ENCODE assay signal across 35 cellular contexts in the genomic region with DNA sequence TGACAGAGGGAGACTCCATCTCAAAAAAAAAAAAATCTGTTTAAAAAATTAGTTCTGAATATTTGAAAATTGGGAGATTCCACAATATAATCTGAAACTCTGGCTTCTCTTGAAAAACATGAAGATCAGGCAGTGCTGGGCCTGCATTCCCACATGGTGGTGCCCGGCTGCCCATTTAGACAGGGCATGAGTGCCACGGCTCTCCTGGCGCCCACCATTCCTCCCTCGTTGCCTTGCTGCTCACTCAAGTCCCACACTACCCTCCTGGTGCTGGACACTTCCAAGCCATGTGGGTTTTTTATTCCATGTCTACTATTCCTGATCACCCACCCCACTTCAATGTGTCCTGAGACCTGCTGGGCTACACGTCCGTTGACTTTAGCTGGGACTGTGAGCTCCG. TPM values are rescaled to one million over a fixed set of nuclear protein-coding genes. Genes with fewer than 3 reads are reported as not detected.
"Had no signal": no experiment of that assay in that cellular context is flagged by ENCODE, and none has a peak within 500 bp of the region (broad histone marks: within the 10 kb centered on the region; RNA-seq: fewer than 3 reads in every experiment).

No MANE protein-coding gene starts in this region.

- H3K27ac Mint-ChIP-seq: activated CD4-positive, alpha-beta memory T cell treated with anti-CD3 and anti-CD28 coated beads for 36 hours; activated CD4-positive, alpha-beta T cell treated with anti-CD3 and anti-CD28 coated beads for 36 hours; activated CD4-positive, alpha-beta T cell treated with anti-CD3 and anti-CD28 coated beads, Interleukin-2, amount 10 ng/mL, durations not matched to agents 24 days and 14 days; activated CD8-positive, alpha-beta memory T cell treated with anti-CD3 and anti-CD28 coated beads, Interleukin-2, amount 10 ng/mL, durations not matched to agents 7 days and 5 days; activated CD8-positive, alpha-beta T cell treated with anti-CD3 and anti-CD28 coated beads, Interleukin-2, amount 10 ng/mL, durations not matched to agents 7 days and 5 days; activated naive CD4-positive, alpha-beta T cell treated with anti-CD3 and anti-CD28 coated beads, Interleukin-2, amount 10 ng/mL, durations not matched to agents 7 days and 5 days; activated naive CD4-positive, alpha-beta T cell treated with anti-CD3 and anti-CD28 coated beads, Interleukin-2, amount 50 U/mL, for 72 hours; activated naive CD8-positive, alpha-beta T cell treated with anti-CD3 and anti-CD28 coated beads, Interleukin-2, amount 10 ng/mL, durations not matched to agents 7 days and 5 days; activated T-helper 1 cell treated with anti-CD3 and anti-CD28 coated beads, Interleukin-12 subunit alpha, Interleukin-12 subunit beta, Interleukin-2, Interleukin-4 antibody, amounts not matched to agents 30 ng/mL and 10 ng/mL and 1 ng/mL, durations not matched to agents 14 hours and 24 hours and 36 hours; brain had no signal

- H3K4me3 Mint-ChIP-seq: activated CD4-positive, alpha-beta memory T cell treated with anti-CD3 and anti-CD28 coated beads for 36 hours; activated CD4-positive, alpha-beta T cell treated with anti-CD3 and anti-CD28 coated beads for 36 hours; activated CD4-positive, alpha-beta T cell treated with anti-CD3 and anti-CD28 coated beads, Interleukin-2, amount 10 ng/mL, durations not matched to agents 24 days and 14 days; activated CD8-positive, alpha-beta memory T cell treated with anti-CD3 and anti-CD28 coated beads, Interleukin-2, amount 10 ng/mL, durations not matched to agents 7 days and 5 days; activated CD8-positive, alpha-beta T cell treated with anti-CD3 and anti-CD28 coated beads, Interleukin-2, amount 10 ng/mL, durations not matched to agents 7 days and 5 days; activated naive CD4-positive, alpha-beta T cell treated with anti-CD3 and anti-CD28 coated beads, Interleukin-2, amount 10 ng/mL, durations not matched to agents 7 days and 5 days; activated naive CD8-positive, alpha-beta T cell treated with anti-CD3 and anti-CD28 coated beads, Interleukin-2, amount 10 ng/mL, durations not matched to agents 7 days and 5 days; activated T-helper 1 cell treated with anti-CD3 and anti-CD28 coated beads, Interleukin-12 subunit alpha, Interleukin-12 subunit beta, Interleukin-2, Interleukin-4 antibody, amounts not matched to agents 30 ng/mL and 10 ng/mL and 1 ng/mL, durations not matched to agents 14 hours and 24 hours and 36 hours; brain had no signal

- H3K9me3 ChIP-seq: breast epithelium, colonic mucosa, esophagus squamous epithelium, gastroesophageal sphincter had no signal

- H3K36me3 ChIP-seq: breast epithelium, cardiac muscle cell, colonic mucosa, gastroesophageal sphincter had no signal

- H3K27ac ChIP-seq: breast epithelium, cardiac muscle cell, colonic mucosa, epithelial cell of prostate, esophagus squamous epithelium, gastroesophageal sphincter had no signal

- DNase-seq: activated CD4-positive, alpha-beta memory T cell treated with anti-CD3 and anti-CD28 coated beads for 36 hours; activated CD4-positive, alpha-beta T cell treated with anti-CD3 and anti-CD28 coated beads for 36 hours; activated CD4-positive, alpha-beta T cell treated with anti-CD3 and anti-CD28 coated beads, Interleukin-2, amount 10 ng/mL, durations not matched to agents 24 days and 14 days; activated CD4-positive, CD25-positive, alpha-beta regulatory T cell; activated CD4-positive, CD25-positive, alpha-beta regulatory T cell treated with anti-CD3 and anti-CD28 coated beads, Interleukin-2, amount 50 U/mL, for 72 hours; activated CD8-positive, alpha-beta memory T cell treated with anti-CD3 and anti-CD28 coated beads, Interleukin-2, amount 10 ng/mL, durations not matched to agents 7 days and 5 days; activated CD8-positive, alpha-beta memory T cell treated with anti-CD3 and anti-CD28 coated beads, Interleukin-2, amount 50 U/mL, for 4 hours; activated CD8-positive, alpha-beta T cell treated with anti-CD3 and anti-CD28 coated beads, Interleukin-2, amount 10 ng/mL, durations not matched to agents 7 days and 5 days; activated gamma-delta T cell; activated naive CD4-positive, alpha-beta T cell; activated naive CD4-positive, alpha-beta T cell treated with anti-CD3 and anti-CD28 coated beads, Interleukin-2, amount 10 ng/mL, durations not matched to agents 7 days and 5 days; activated naive CD8-positive, alpha-beta T cell treated with anti-CD3 and anti-CD28 coated beads, Interleukin-2, amount 10 ng/mL, durations not matched to agents 7 days and 5 days; activated T-cell treated with anti-CD3 and anti-CD28 coated beads, Interleukin-2, amount 50 U/mL, for 1 hour; activated T-cell treated with anti-CD3 and anti-CD28 coated beads, Interleukin-2, amount 50 U/mL, for 48 hours; central memory CD4-positive, alpha-beta T cell; cerebellar nuclear complex; colonic mucosa; effector CD8-positive, alpha-beta T cell; esophagus squamous epithelium; foreskin melanocyte; T-helper 2 cell had no signal

- H3K4me1 Mint-ChIP-seq: activated CD4-positive, alpha-beta T cell treated with anti-CD3 and anti-CD28 coated beads, Interleukin-2, amount 10 ng/mL, durations not matched to agents 24 days and 14 days; activated CD8-positive, alpha-beta memory T cell treated with anti-CD3 and anti-CD28 coated beads, Interleukin-2, amount 10 ng/mL, durations not matched to agents 7 days and 5 days; activated naive CD4-positive, alpha-beta T cell treated with anti-CD3 and anti-CD28 coated beads, Interleukin-2, amount 10 ng/mL, durations not matched to agents 7 days and 5 days; activated naive CD8-positive, alpha-beta T cell treated with anti-CD3 and anti-CD28 coated beads, Interleukin-2, amount 10 ng/mL, durations not matched to agents 7 days and 5 days had no signal

- ATAC-seq: activated CD4-positive, alpha-beta T cell treated with anti-CD3 and anti-CD28 coated beads for 36 hours; activated CD8-positive, alpha-beta memory T cell treated with anti-CD3 and anti-CD28 coated beads, Interleukin-2, amount 10 ng/mL, durations not matched to agents 7 days and 5 days; activated CD8-positive, alpha-beta T cell treated with anti-CD3 and anti-CD28 coated beads, Interleukin-2, amount 10 ng/mL, durations not matched to agents 7 days and 5 days; activated naive CD4-positive, alpha-beta T cell treated with anti-CD3 and anti-CD28 coated beads, Interleukin-2, amount 50 U/mL, for 72 hours; gastroesophageal sphincter had no signal

- H3K27me3 ChIP-seq: breast epithelium, cardiac muscle cell, colonic mucosa, esophagus squamous epithelium, gastroesophageal sphincter had no signal

- H3K4me3 ChIP-seq: breast epithelium, cardiac muscle cell, colonic mucosa, esophagus squamous epithelium, gastroesophageal sphincter had no signal

- H3K9me3 Mint-ChIP-seq: activated CD4-positive, alpha-beta memory T cell treated with anti-CD3 and anti-CD28 coated beads for 36 hours; activated CD4-positive, alpha-beta T cell treated with anti-CD3 and anti-CD28 coated beads, Interleukin-2, amount 10 ng/mL, durations not matched to agents 24 days and 14 days; activated naive CD4-positive, alpha-beta T cell treated with anti-CD3 and anti-CD28 coated beads, Interleukin-2, amount 10 ng/mL, durations not matched to agents 7 days and 5 days; activated naive CD4-positive, alpha-beta T cell treated with anti-CD3 and anti-CD28 coated beads, Interleukin-2, amount 50 U/mL, for 72 hours; activated naive CD8-positive, alpha-beta T cell treated with anti-CD3 and anti-CD28 coated beads, Interleukin-2, amount 10 ng/mL, durations not matched to agents 7 days and 5 days; activated T-helper 1 cell treated with anti-CD3 and anti-CD28 coated beads, Interleukin-12 subunit alpha, Interleukin-12 subunit beta, Interleukin-2, Interleukin-4 antibody, amounts not matched to agents 30 ng/mL and 10 ng/mL and 1 ng/mL, durations not matched to agents 14 hours and 24 hours and 36 hours had no signal

- H3K36me3 Mint-ChIP-seq: activated CD4-positive, alpha-beta memory T cell treated with anti-CD3 and anti-CD28 coated beads for 36 hours; activated CD8-positive, alpha-beta memory T cell treated with anti-CD3 and anti-CD28 coated beads, Interleukin-2, amount 10 ng/mL, durations not matched to agents 7 days and 5 days; activated naive CD4-positive, alpha-beta T cell treated with anti-CD3 and anti-CD28 coated beads, Interleukin-2, amount 10 ng/mL, durations not matched to agents 7 days and 5 days; activated naive CD4-positive, alpha-beta T cell treated with anti-CD3 and anti-CD28 coated beads, Interleukin-2, amount 50 U/mL, for 72 hours; activated naive CD8-positive, alpha-beta T cell treated with anti-CD3 and anti-CD28 coated beads, Interleukin-2, amount 10 ng/mL, durations not matched to agents 7 days and 5 days; brain had no signal

- H3K4me1 ChIP-seq: breast epithelium had no signal

RNA-seq across cellular contexts. Expression of a gene that starts 10.8 kb away (rescaled TPM):
- total RNA-seq: activated CD4-positive, alpha-beta memory T cell treated with anti-CD3 and anti-CD28 coated beads for 36 hours; activated CD4-positive, alpha-beta T cell treated with anti-CD3 and anti-CD28 coated beads for 36 hours; activated CD4-positive, alpha-beta T cell treated with anti-CD3 and anti-CD28 coated beads, Interleukin-2, amount 10 ng/mL, durations not matched to agents 24 days and 14 days; activated CD8-positive, alpha-beta memory T cell treated with anti-CD3 and anti-CD28 coated beads for 36 hours; activated CD8-positive, alpha-beta memory T cell treated with anti-CD3 and anti-CD28 coated beads, Interleukin-2, amount 10 ng/mL, durations not matched to agents 7 days and 5 days; activated CD8-positive, alpha-beta T cell treated with anti-CD3 and anti-CD28 coated beads, Interleukin-2, amount 10 ng/mL, durations not matched to agents 7 days and 5 days; activated naive CD4-positive, alpha-beta T cell treated with anti-CD3 and anti-CD28 coated beads, Interleukin-2, amount 50 U/mL, for 72 hours; activated naive CD8-positive, alpha-beta T cell treated with anti-CD3 and anti-CD28 coated beads, Interleukin-2, amount 10 ng/mL, durations not matched to agents 7 days and 5 days; activated T-helper 1 cell treated with anti-CD3 and anti-CD28 coated beads, Interleukin-12 subunit alpha, Interleukin-12 subunit beta, Interleukin-2, Interleukin-4 antibody, amounts not matched to agents 30 ng/mL and 10 ng/mL and 1 ng/mL, durations not matched to agents 14 hours and 24 hours and 36 hours; fibroblast of lung; fibroblast of villous mesenchyme; T-helper 1 cell treated with Interleukin-12 subunit alpha and Interleukin-12 subunit beta and Interleukin-4 antibody, amounts not matched to agents 30 ng/mL and 1 ng/mL, for 36 hours had no signal
- polyA plus RNA-seq: cardiac muscle cell, fibroblast of lung had no signal

RNA-seq across cellular contexts. Expression of a gene that starts 20.2 kb away (rescaled TPM):
- total RNA-seq: activated CD4-positive, alpha-beta memory T cell treated with anti-CD3 and anti-CD28 coated beads for 36 hours; activated CD4-positive, alpha-beta T cell treated with anti-CD3 and anti-CD28 coated beads for 36 hours; activated CD4-positive, alpha-beta T cell treated with anti-CD3 and anti-CD28 coated beads, Interleukin-2, amount 10 ng/mL, durations not matched to agents 24 days and 14 days; activated CD8-positive, alpha-beta memory T cell treated with anti-CD3 and anti-CD28 coated beads for 36 hours; activated CD8-positive, alpha-beta T cell treated with anti-CD3 and anti-CD28 coated beads, Interleukin-2, amount 10 ng/mL, durations not matched to agents 7 days and 5 days; activated naive CD4-positive, alpha-beta T cell treated with anti-CD3 and anti-CD28 coated beads, Interleukin-2, amount 50 U/mL, for 72 hours; activated T-helper 1 cell treated with anti-CD3 and anti-CD28 coated beads, Interleukin-12 subunit alpha, Interleukin-12 subunit beta, Interleukin-2, Interleukin-4 antibody, amounts not matched to agents 30 ng/mL and 10 ng/mL and 1 ng/mL, durations not matched to agents 14 hours and 24 hours and 36 hours; cardiac muscle cell; dermis microvascular lymphatic vessel endothelial cell; endothelial cell of umbilical vein; fibroblast of villous mesenchyme; glomerular endothelial cell; T-helper 1 cell treated with Interleukin-12 subunit alpha and Interleukin-12 subunit beta and Interleukin-4 antibody, amounts not matched to agents 30 ng/mL and 1 ng/mL, for 36 hours had no signal
- polyA plus RNA-seq: cardiac muscle cell, endothelial cell of umbilical vein had no signal
